Comparison of ENCODE assay signal across 1 cellular context in the genomic region with DNA sequence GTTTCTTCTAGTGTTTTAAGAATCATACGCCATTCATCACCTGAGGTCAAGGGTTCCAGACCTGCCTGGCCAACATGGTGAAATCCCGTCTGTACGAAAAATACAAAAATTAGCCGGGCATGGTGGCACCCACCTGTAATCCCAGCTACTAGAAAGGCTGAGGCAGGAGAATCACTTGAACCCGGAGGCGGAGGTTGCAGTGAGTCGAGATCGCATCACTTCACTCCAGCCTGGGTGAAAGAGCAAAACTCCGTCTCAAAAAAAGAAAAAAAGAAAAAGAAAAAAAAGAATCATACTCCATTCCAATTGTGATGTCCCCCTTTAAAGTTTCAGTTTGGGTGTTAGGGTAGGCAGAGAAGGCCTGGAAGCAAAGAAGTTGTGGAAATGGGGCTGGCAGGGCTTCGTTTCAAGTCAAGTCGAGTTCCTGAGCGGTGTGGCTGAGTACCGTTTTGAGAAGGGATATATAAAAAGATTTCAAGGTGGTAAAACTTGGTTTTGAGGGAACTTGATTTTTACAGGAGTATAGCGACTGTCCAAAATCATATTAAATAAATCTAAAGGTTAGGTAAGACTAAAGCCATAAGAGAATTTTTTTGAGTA.
TF ChIP-seq lines count a peak whose summit lies in the region.

No MANE protein-coding gene starts in this region.

TF ChIP-seq in K562, 482 proteins besides CTCF, POLR2A, EP300 and RAD21 (continued from another document and continues in another):
- TF ChIP-seq, protein P1, sequence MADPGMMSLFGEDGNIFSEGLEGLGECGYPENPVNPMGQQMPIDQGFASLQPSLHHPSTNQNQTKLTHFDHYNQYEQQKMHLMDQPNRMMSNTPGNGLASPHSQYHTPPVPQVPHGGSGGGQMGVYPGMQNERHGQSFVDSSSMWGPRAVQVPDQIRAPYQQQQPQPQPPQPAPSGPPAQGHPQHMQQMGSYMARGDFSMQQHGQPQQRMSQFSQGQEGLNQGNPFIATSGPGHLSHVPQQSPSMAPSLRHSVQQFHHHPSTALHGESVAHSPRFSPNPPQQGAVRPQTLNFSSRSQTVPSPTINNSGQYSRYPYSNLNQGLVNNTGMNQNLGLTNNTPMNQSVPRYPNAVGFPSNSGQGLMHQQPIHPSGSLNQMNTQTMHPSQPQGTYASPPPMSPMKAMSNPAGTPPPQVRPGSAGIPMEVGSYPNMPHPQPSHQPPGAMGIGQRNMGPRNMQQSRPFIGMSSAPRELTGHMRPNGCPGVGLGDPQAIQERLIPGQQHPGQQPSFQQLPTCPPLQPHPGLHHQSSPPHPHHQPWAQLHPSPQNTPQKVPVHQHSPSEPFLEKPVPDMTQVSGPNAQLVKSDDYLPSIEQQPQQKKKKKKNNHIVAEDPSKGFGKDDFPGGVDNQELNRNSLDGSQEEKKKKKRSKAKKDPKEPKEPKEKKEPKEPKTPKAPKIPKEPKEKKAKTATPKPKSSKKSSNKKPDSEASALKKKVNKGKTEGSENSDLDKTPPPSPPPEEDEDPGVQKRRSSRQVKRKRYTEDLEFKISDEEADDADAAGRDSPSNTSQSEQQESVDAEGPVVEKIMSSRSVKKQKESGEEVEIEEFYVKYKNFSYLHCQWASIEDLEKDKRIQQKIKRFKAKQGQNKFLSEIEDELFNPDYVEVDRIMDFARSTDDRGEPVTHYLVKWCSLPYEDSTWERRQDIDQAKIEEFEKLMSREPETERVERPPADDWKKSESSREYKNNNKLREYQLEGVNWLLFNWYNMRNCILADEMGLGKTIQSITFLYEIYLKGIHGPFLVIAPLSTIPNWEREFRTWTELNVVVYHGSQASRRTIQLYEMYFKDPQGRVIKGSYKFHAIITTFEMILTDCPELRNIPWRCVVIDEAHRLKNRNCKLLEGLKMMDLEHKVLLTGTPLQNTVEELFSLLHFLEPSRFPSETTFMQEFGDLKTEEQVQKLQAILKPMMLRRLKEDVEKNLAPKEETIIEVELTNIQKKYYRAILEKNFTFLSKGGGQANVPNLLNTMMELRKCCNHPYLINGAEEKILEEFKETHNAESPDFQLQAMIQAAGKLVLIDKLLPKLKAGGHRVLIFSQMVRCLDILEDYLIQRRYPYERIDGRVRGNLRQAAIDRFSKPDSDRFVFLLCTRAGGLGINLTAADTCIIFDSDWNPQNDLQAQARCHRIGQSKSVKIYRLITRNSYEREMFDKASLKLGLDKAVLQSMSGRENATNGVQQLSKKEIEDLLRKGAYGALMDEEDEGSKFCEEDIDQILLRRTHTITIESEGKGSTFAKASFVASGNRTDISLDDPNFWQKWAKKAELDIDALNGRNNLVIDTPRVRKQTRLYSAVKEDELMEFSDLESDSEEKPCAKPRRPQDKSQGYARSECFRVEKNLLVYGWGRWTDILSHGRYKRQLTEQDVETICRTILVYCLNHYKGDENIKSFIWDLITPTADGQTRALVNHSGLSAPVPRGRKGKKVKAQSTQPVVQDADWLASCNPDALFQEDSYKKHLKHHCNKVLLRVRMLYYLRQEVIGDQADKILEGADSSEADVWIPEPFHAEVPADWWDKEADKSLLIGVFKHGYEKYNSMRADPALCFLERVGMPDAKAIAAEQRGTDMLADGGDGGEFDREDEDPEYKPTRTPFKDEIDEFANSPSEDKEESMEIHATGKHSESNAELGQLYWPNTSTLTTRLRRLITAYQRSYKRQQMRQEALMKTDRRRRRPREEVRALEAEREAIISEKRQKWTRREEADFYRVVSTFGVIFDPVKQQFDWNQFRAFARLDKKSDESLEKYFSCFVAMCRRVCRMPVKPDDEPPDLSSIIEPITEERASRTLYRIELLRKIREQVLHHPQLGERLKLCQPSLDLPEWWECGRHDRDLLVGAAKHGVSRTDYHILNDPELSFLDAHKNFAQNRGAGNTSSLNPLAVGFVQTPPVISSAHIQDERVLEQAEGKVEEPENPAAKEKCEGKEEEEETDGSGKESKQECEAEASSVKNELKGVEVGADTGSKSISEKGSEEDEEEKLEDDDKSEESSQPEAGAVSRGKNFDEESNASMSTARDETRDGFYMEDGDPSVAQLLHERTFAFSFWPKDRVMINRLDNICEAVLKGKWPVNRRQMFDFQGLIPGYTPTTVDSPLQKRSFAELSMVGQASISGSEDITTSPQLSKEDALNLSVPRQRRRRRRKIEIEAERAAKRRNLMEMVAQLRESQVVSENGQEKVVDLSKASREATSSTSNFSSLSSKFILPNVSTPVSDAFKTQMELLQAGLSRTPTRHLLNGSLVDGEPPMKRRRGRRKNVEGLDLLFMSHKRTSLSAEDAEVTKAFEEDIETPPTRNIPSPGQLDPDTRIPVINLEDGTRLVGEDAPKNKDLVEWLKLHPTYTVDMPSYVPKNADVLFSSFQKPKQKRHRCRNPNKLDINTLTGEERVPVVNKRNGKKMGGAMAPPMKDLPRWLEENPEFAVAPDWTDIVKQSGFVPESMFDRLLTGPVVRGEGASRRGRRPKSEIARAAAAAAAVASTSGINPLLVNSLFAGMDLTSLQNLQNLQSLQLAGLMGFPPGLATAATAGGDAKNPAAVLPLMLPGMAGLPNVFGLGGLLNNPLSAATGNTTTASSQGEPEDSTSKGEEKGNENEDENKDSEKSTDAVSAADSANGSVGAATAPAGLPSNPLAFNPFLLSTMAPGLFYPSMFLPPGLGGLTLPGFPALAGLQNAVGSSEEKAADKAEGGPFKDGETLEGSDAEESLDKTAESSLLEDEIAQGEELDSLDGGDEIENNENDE (IDR thresholded peaks at IDR 0.05; ENCODE audit: low read depth, low read length): no peak
- TF ChIP-seq CBX8 (IDR thresholded peaks at IDR 0.05; ENCODE audit: borderline replicate concordance, extremely low read depth, low read depth, low read length, poor library complexity, severe bottlenecking): no peak
- TF ChIP-seq EWSR1 (IDR thresholded peaks at IDR 0.05; ENCODE audit: borderline replicate concordance, low read depth, partially characterized antibody): no peak
- no peak for TF ChIP-seq ZNF644 (tag; IDR thresholded peaks at IDR 0.05; ENCODE audit: low read depth)
- 0 out of 2 replicates have a peak, but pooled peaks have one; percentile 31 for TF ChIP-seq ZNF175 (CRISPR knock-in tag; IDR thresholded peaks at IDR 0.05; ENCODE audit: low read depth)
- TF ChIP-seq, protein P2, sequence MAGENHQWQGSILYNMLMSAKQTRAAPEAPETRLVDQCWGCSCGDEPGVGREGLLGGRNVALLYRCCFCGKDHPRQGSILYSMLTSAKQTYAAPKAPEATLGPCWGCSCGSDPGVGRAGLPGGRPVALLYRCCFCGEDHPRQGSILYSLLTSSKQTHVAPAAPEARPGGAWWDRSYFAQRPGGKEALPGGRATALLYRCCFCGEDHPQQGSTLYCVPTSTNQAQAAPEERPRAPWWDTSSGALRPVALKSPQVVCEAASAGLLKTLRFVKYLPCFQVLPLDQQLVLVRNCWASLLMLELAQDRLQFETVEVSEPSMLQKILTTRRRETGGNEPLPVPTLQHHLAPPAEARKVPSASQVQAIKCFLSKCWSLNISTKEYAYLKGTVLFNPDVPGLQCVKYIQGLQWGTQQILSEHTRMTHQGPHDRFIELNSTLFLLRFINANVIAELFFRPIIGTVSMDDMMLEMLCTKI (IDR thresholded peaks at IDR 0.05; ENCODE audit: partially characterized antibody): no peak
- no peak for TF ChIP-seq NR4A1 (CRISPR knock-in tag; IDR thresholded peaks at IDR 0.05)
- TF ChIP-seq NR4A1 (tag; IDR thresholded peaks at IDR 0.05): no peak
- TF ChIP-seq HDAC2 (IDR thresholded peaks at IDR 0.05): no peak
- no peak for TF ChIP-seq ZEB2 (IDR thresholded peaks at IDR 0.05)
- TF ChIP-seq MAFG (tag; conservative IDR thresholded peaks at IDR 0.05): no peak
- no peak for TF ChIP-seq ZNF778 (CRISPR knock-in tag; IDR thresholded peaks at IDR 0.05)
- no peak for TF ChIP-seq NCOA1 (IDR thresholded peaks at IDR 0.05; ENCODE audit: low read depth)
- no peak for TF ChIP-seq CBX2 (IDR thresholded peaks at IDR 0.05; ENCODE audit: insufficient read depth, low read length, poor library complexity, severe bottlenecking)
- no peak for TF ChIP-seq JUND (IDR thresholded peaks at IDR 0.05; ENCODE audit: borderline replicate concordance, low read depth, low read length)
- no peak for TF ChIP-seq JUND (tag; IDR thresholded peaks at IDR 0.05; ENCODE audit: borderline replicate concordance, low read depth, low read length)
- no peak for TF ChIP-seq BRD4 (IDR thresholded peaks at IDR 0.05)
- TF ChIP-seq, protein P3, sequence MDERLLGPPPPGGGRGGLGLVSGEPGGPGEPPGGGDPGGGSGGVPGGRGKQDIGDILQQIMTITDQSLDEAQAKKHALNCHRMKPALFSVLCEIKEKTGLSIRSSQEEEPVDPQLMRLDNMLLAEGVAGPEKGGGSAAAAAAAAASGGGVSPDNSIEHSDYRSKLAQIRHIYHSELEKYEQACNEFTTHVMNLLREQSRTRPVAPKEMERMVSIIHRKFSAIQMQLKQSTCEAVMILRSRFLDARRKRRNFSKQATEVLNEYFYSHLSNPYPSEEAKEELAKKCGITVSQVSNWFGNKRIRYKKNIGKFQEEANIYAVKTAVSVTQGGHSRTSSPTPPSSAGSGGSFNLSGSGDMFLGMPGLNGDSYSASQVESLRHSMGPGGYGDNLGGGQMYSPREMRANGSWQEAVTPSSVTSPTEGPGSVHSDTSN (CRISPR knock-in tag; IDR thresholded peaks at IDR 0.05; ENCODE audit: low read depth): no peak
- TF ChIP-seq, protein P3 (tag; conservative IDR thresholded peaks at IDR 0.05; ENCODE audit: low read depth): no peak
- TF ChIP-seq ZNF449 (CRISPR knock-in tag; IDR thresholded peaks at IDR 0.05): no peak
- TF ChIP-seq, protein P4, sequence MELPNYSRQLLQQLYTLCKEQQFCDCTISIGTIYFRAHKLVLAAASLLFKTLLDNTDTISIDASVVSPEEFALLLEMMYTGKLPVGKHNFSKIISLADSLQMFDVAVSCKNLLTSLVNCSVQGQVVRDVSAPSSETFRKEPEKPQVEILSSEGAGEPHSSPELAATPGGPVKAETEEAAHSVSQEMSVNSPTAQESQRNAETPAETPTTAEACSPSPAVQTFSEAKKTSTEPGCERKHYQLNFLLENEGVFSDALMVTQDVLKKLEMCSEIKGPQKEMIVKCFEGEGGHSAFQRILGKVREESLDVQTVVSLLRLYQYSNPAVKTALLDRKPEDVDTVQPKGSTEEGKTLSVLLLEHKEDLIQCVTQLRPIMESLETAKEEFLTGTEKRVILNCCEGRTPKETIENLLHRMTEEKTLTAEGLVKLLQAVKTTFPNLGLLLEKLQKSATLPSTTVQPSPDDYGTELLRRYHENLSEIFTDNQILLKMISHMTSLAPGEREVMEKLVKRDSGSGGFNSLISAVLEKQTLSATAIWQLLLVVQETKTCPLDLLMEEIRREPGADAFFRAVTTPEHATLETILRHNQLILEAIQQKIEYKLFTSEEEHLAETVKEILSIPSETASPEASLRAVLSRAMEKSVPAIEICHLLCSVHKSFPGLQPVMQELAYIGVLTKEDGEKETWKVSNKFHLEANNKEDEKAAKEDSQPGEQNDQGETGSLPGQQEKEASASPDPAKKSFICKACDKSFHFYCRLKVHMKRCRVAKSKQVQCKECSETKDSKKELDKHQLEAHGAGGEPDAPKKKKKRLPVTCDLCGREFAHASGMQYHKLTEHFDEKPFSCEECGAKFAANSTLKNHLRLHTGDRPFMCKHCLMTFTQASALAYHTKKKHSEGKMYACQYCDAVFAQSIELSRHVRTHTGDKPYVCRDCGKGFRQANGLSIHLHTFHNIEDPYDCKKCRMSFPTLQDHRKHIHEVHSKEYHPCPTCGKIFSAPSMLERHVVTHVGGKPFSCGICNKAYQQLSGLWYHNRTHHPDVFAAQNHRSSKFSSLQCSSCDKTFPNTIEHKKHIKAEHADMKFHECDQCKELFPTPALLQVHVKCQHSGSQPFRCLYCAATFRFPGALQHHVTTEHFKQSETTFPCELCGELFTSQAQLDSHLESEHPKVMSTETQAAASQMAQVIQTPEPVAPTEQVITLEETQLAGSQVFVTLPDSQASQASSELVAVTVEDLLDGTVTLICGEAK (IDR thresholded peaks at IDR 0.05): peak; percentile 13; the same call in 1 of the 2 replicates
- TF ChIP-seq, protein P4 (CRISPR knock-in tag; IDR thresholded peaks at IDR 0.05): no peak
